In the genomic region with DNA sequence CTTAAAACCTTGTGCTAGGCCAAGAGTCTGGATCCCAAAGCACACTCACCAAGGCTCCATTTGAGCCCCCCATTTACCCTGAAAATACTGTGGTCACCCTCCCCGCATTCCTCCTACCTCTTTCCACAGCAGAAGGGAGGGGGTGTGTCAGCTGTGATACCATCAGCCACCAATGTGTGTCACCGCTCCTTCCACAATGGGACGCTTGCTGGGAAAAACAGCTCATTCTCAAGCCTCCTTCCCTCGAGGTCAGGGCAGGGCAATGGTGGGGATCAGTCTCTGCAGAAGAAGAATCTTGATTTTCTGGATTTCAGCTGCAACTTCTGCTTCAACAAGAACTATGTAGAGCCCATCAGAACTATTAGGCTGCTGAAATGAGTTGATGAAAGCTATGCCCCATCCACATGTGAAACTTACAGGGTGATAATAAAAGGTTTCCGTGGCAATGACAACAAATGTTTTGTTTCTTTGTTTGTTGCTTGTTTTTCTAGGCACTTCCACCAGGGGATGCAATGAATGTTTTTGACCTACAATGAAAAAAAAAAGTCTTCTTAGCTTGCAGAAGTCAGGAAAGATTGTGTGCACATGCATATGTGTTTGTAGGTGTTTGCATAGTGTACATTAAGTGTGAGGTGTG, we compare ENCODE assay signal across 10 cellular contexts. TPM values are rescaled to one million over a fixed set of nuclear protein-coding genes. Genes with fewer than 3 reads are reported as not detected.
DNase-seq lines count a peak whose midpoint lies in the region; ATAC-seq and TF ChIP-seq lines count a peak whose summit lies in the region.
"Had no signal": no experiment of that assay in that cellular context is flagged by ENCODE, and none has a peak within 500 bp of the region (broad histone marks: within the 10 kb centered on the region; RNA-seq: fewer than 3 reads in every experiment).

No MANE protein-coding gene starts in this region.

- no peak overlapping the region for H3K27ac ChIP-seq in foreskin keratinocyte

- ATAC-seq in foreskin keratinocyte, result peak; percentile 27
- no peak for ATAC-seq in HG02642 (IDR thresholded peaks at IDR 0.05; ENCODE audit: poor library complexity, unreplicated experiment)
- ATAC-seq in GM19351 (IDR thresholded peaks at IDR 0.05; ENCODE audit: unreplicated experiment), result no peak

- no peaks in the 10 kb centered on the region for H3K4me1 ChIP-seq in foreskin keratinocyte

- peak; percentile 27 for TF ChIP-seq CTCF in foreskin keratinocyte (conservative IDR thresholded peaks at IDR 0.05)

- H3K27me3 ChIP-seq in foreskin keratinocyte, result no peaks in the 10 kb centered on the region

- peak; percentile 2 for DNase-seq in activated naive CD4-positive, alpha-beta T cell treated with Interleukin-2 at 50 U/mL for 16 hours
- no peak for DNase-seq in activated naive CD4-positive, alpha-beta T cell treated with anti-CD3 and anti-CD28 coated beads, Interleukin-2, amount 50 U/mL, for 16 hours
- DNase-seq in NCI-H2227 treated with DMSO at 0.1 percent for 48 hours (lab: John Stamatoyannopoulos, UW), result peak; percentile 39
- DNase-seq in foreskin keratinocyte, result no peak
- DNase-seq in superior temporal gyrus (ENCODE audit: extremely low spot score), result peak; percentile 48
- DNase-seq in putamen (ENCODE audit: low spot score), result no peak
- DNase-seq: foreskin fibroblast, GF-D8 had no signal

RNA-seq across cellular contexts. Expression of a gene that starts 26.4 kb away (rescaled TPM):
- total RNA-seq in foreskin keratinocyte, result 11.2 and 11.4 TPM in 2 replicates
- polyA plus RNA-seq in foreskin keratinocyte, result 1.6 and 1.7 TPM in 2 replicates

Comparison
In these comparisons a context has a peak if more than half of its experiments do, and no peak if none do; other contexts are left out.
1. DNase-seq: peak in activated naive CD4-positive, alpha-beta T cell treated with Interleukin-2 at 50 U/mL for 16 hours (single experiment), NCI-H2227 treated with DMSO at 0.1 percent for 48 hours (single experiment) and superior temporal gyrus (single experiment); none in activated naive CD4-positive, alpha-beta T cell treated with anti-CD3 and anti-CD28 coated beads, Interleukin-2, amount 50 U/mL, for 16 hours (single experiment), foreskin keratinocyte (0 of 2) and putamen (single experiment).